In genomic region chr22:27603111-27603822, GRCh38 we compare ENCODE assay signal across 12 cellular contexts.
"Had no signal": no experiment of that assay in that cellular context is flagged by ENCODE, and none has a peak within 500 bp of the region (broad histone marks: within the 10 kb centered on the region; RNA-seq: fewer than 3 reads in every experiment).

No MANE protein-coding gene starts in this region.

- H3K4me1 ChIP-seq: parathyroid adenoma, sigmoid colon had no signal

- H3K4me3 ChIP-seq: sigmoid colon had no signal

- H3K9me3 Mint-ChIP-seq: activated naive CD8-positive, alpha-beta T cell treated with anti-CD3 and anti-CD28 coated beads for 36 hours; T-helper 2 cell treated with Interferon-gamma antibody and Interleukin-4, amounts not matched to agents 5 μg/mL and 100 μg/mL, for 36 hours had no signal

- H3K9me3 ChIP-seq: neutrophil, sigmoid colon, SK-N-SH had no signal

- H3K36me3 Mint-ChIP-seq: activated naive CD8-positive, alpha-beta T cell treated with anti-CD3 and anti-CD28 coated beads for 36 hours; stimulated activated naive B cell treated with anti-CD40 and anti-IgM and Interleukin-4, amounts not matched to agents 10 μg/mL and 1 μg/mL and 100 μg/mL, for 72 hours had no signal

- H3K36me3 ChIP-seq: neutrophil, sigmoid colon had no signal

- H3K27me3 ChIP-seq: neutrophil, sigmoid colon had no signal

- H3K27ac Mint-ChIP-seq: activated CD4-positive, alpha-beta T cell treated with anti-CD3 and anti-CD28 coated beads for 36 hours; activated naive CD8-positive, alpha-beta T cell treated with anti-CD3 and anti-CD28 coated beads for 36 hours; stimulated activated naive B cell treated with anti-CD40 and anti-IgM and Interleukin-4, amounts not matched to agents 10 μg/mL and 1 μg/mL and 100 μg/mL, for 72 hours; T-helper 2 cell treated with Interferon-gamma antibody and Interleukin-4, amounts not matched to agents 5 μg/mL and 100 μg/mL, for 36 hours had no signal

- H3K9ac ChIP-seq: parathyroid adenoma, SK-N-SH had no signal

- H3K4me1 Mint-ChIP-seq: activated CD4-positive, alpha-beta T cell treated with anti-CD3 and anti-CD28 coated beads for 36 hours; activated naive CD8-positive, alpha-beta T cell treated with anti-CD3 and anti-CD28 coated beads for 36 hours; stimulated activated naive B cell treated with anti-CD40 and anti-IgM and Interleukin-4, amounts not matched to agents 10 μg/mL and 1 μg/mL and 100 μg/mL, for 72 hours had no signal

- H3K27ac ChIP-seq: epithelial cell of prostate, neutrophil, parathyroid adenoma, sigmoid colon had no signal

- H3K4me3 Mint-ChIP-seq: activated CD4-positive, alpha-beta T cell treated with anti-CD3 and anti-CD28 coated beads for 36 hours; activated naive CD8-positive, alpha-beta T cell treated with anti-CD3 and anti-CD28 coated beads for 36 hours; stimulated activated naive B cell treated with anti-CD40 and anti-IgM and Interleukin-4, amounts not matched to agents 10 μg/mL and 1 μg/mL and 100 μg/mL, for 72 hours; T-helper 2 cell treated with Interferon-gamma antibody and Interleukin-4, amounts not matched to agents 5 μg/mL and 100 μg/mL, for 36 hours had no signal

- DNase-seq: activated CD4-positive, alpha-beta T cell treated with anti-CD3 and anti-CD28 coated beads for 36 hours; activated CD4-positive, alpha-beta T cell treated with anti-CD3 and anti-CD28 coated beads, Interleukin-2, amount 50 U/mL, for 48 hours; activated naive CD4-positive, alpha-beta T cell; activated naive CD8-positive, alpha-beta T cell treated with anti-CD3 and anti-CD28 coated beads for 36 hours; cerebellar nuclear complex; sigmoid colon; stimulated activated naive B cell treated with anti-CD40 and anti-IgM and Interleukin-4, amounts not matched to agents 10 μg/mL and 1 μg/mL and 100 μg/mL, for 72 hours had no signal
